10 cellular contexts compared by ENCODE assay signal in genomic region chr4:2862528-2862927, GRCh38. TPM values are rescaled to one million over a fixed set of nuclear protein-coding genes. Genes with fewer than 3 reads are reported as not detected.
DNase-seq lines count a peak whose midpoint lies in the region; ATAC-seq and TF ChIP-seq lines count a peak whose summit lies in the region.
"Had no signal": no experiment of that assay in that cellular context is flagged by ENCODE, and none has a peak within 500 bp of the region (broad histone marks: within the 10 kb centered on the region; RNA-seq: fewer than 3 reads in every experiment).

No MANE protein-coding gene starts in this region.

- H3K4me1 ChIP-seq in naive thymus-derived CD4-positive, alpha-beta T cell (ENCODE audit: control insufficient read depth in 2 of 2, insufficient read depth in 2 of 2, low read length in 2 of 2), result peaks cover 28 to 50% of the 10 kb centered on the region in 2 donors

- peak overlapping the region in 3 of 4 donors; percentile 7 to 85 (median 58) for H3K4me3 Mint-ChIP-seq in IgD-negative memory B cell
- H3K4me3 Mint-ChIP-seq in naive thymus-derived CD4-positive, alpha-beta T cell, result peak overlapping the region in 6 of 10 donors; percentile 7 to 55 (median 40)
- H3K4me3 Mint-ChIP-seq: T-helper 2 cell treated with Interferon-gamma antibody and Interleukin-4, amounts not matched to agents 5 μg/mL and 100 μg/mL, for 36 hours had no signal

- peak overlapping the region in 5 of 59 donors; percentile 2 to 48 (median 5) for H3K4me3 ChIP-seq in dorsolateral prefrontal cortex
- H3K4me3 ChIP-seq in naive thymus-derived CD4-positive, alpha-beta T cell (ENCODE audit: low read length), result no peak overlapping the region

- H3K27ac Mint-ChIP-seq in IgD-negative memory B cell, result peak overlapping the region in 1 of 3 donors; percentile 20
- peak overlapping the region in 7 of 9 donors; percentile 36 to 84 (median 59) for H3K27ac Mint-ChIP-seq in naive thymus-derived CD4-positive, alpha-beta T cell
- H3K27ac Mint-ChIP-seq: T-helper 2 cell treated with Interferon-gamma antibody and Interleukin-4, amounts not matched to agents 5 μg/mL and 100 μg/mL, for 36 hours had no signal

- intact Hi-C loops in dorsolateral prefrontal cortex (cut with DNase I), result no loop called here
- intact Hi-C loops in naive thymus-derived CD4-positive, alpha-beta T cell (cut with micrococcal nuclease), result no loop called here

- POLR2A ChIA-PET in naive thymus-derived CD4-positive, alpha-beta T cell (lab: Charles Lee), result interaction anchor here (1.0 to 2.3 kb wide), 3 partner anchors 9 to 28 kb away, joined by 3 to 7 read pairs (median 5); partner anchors contain the start of gene ADD1

- H3K36me3 ChIP-seq in naive thymus-derived CD4-positive, alpha-beta T cell (ENCODE audit: control insufficient read depth in 2 of 3, insufficient read depth in 3 of 3, low read length in 3 of 3), result no peaks in the 10 kb centered on the region

- TF ChIP-seq CTCF in dorsolateral prefrontal cortex (IDR thresholded peaks at IDR 0.05 in 54 of 56, conservative IDR thresholded peaks at IDR 0.05 in 2 of 56; ENCODE audit: low read depth in 1 of 56, partially characterized antibody in 56 of 56), result no peak

- peaks cover 62 to 81% (median 71%) of the 10 kb centered on the region in 3 donors for H3K4me1 Mint-ChIP-seq in IgD-negative memory B cell
- peaks cover 63 to 98% (median 92%) of the 10 kb centered on the region in 7 donors for H3K4me1 Mint-ChIP-seq in naive thymus-derived CD4-positive, alpha-beta T cell

- DNase-seq in CD1c-positive myeloid dendritic cell (ENCODE audit: extremely low spot score) (peak; percentile 48), dorsolateral prefrontal cortex (no peak), NCI-H2171 (lab: John Stamatoyannopoulos, UW) (no peak), caudate nucleus (lab: John Stamatoyannopoulos, UW) (no peak)
- DNase-seq in naive thymus-derived CD4-positive, alpha-beta T cell, result no peak
- DNase-seq: effector CD8-positive, alpha-beta T cell had no signal

- peak; percentile 27 for ATAC-seq in naive thymus-derived CD4-positive, alpha-beta T cell
- ATAC-seq in HG03342 (IDR thresholded peaks at IDR 0.05; ENCODE audit: unreplicated experiment), result no peak
- no peak for ATAC-seq in GM21737 (IDR thresholded peaks at IDR 0.05; ENCODE audit: unreplicated experiment)

- H3K27me3 ChIP-seq in dorsolateral prefrontal cortex, result no peaks in the 10 kb centered on the region
- H3K27me3 ChIP-seq in naive thymus-derived CD4-positive, alpha-beta T cell (ENCODE audit: control insufficient read depth in 2 of 2, insufficient read depth in 2 of 2, low read length in 2 of 2), result no peaks in the 10 kb centered on the region

- H3K9me3 Mint-ChIP-seq in IgD-negative memory B cell, result no peaks in the 10 kb centered on the region
- peaks cover 0 to 1% (median 0%) of the 10 kb centered on the region in 11 donors for H3K9me3 Mint-ChIP-seq in naive thymus-derived CD4-positive, alpha-beta T cell
- H3K9me3 Mint-ChIP-seq: T-helper 2 cell treated with Interferon-gamma antibody and Interleukin-4, amounts not matched to agents 5 μg/mL and 100 μg/mL, for 36 hours had no signal

- H3K27ac ChIP-seq in dorsolateral prefrontal cortex, result peak overlapping the region in 53 of 59 donors; percentile 1 to 94 (median 61)
- H3K27ac ChIP-seq in naive thymus-derived CD4-positive, alpha-beta T cell (ENCODE audit: low read depth, low read length), result no peak overlapping the region
- no peak overlapping the region for H3K27ac ChIP-seq in caudate nucleus (ENCODE audit: low read depth, low read length)

- CTCF ChIA-PET in naive thymus-derived CD4-positive, alpha-beta T cell (lab: Charles Lee), result no interaction called here

- no peaks in the 10 kb centered on the region for H3K27me3 Mint-ChIP-seq in IgD-negative memory B cell
- no peaks in the 10 kb centered on the region for H3K27me3 Mint-ChIP-seq in naive thymus-derived CD4-positive, alpha-beta T cell

- H3K36me3 Mint-ChIP-seq in IgD-negative memory B cell, result peaks cover 4% of the 10 kb centered on the region
- peaks cover 0 to 14% (median 0%) of the 10 kb centered on the region in 5 donors for H3K36me3 Mint-ChIP-seq in naive thymus-derived CD4-positive, alpha-beta T cell

- H3K9me3 ChIP-seq in naive thymus-derived CD4-positive, alpha-beta T cell (ENCODE audit: control insufficient read depth in 2 of 3, low read length in 3 of 3), result no peaks in the 10 kb centered on the region

RNA-seq across cellular contexts. Expression of gene ADD1, which starts 18.9 kb away (rescaled TPM):
- 300 TPM for polyA plus RNA-seq in IgD-negative memory B cell
- 100 to 1,000 TPM; 448 to 781 (median 536) TPM for total RNA-seq in dorsolateral prefrontal cortex
- 100 to 1,000 TPM; 211 to 300 (median 282) TPM for total RNA-seq in naive thymus-derived CD4-positive, alpha-beta T cell
- 100 to 1,000 TPM; 152 to 164 TPM for polyA plus RNA-seq in naive thymus-derived CD4-positive, alpha-beta T cell

Comparison
In these comparisons a context has a peak if more than half of its experiments do, and no peak if none do; other contexts are left out.
1. H3K27ac ChIP-seq: peak in dorsolateral prefrontal cortex (53 of 59); none in naive thymus-derived CD4-positive, alpha-beta T cell (single experiment) and caudate nucleus (single experiment).